20 cellular contexts compared by ENCODE assay signal in the genomic region with DNA sequence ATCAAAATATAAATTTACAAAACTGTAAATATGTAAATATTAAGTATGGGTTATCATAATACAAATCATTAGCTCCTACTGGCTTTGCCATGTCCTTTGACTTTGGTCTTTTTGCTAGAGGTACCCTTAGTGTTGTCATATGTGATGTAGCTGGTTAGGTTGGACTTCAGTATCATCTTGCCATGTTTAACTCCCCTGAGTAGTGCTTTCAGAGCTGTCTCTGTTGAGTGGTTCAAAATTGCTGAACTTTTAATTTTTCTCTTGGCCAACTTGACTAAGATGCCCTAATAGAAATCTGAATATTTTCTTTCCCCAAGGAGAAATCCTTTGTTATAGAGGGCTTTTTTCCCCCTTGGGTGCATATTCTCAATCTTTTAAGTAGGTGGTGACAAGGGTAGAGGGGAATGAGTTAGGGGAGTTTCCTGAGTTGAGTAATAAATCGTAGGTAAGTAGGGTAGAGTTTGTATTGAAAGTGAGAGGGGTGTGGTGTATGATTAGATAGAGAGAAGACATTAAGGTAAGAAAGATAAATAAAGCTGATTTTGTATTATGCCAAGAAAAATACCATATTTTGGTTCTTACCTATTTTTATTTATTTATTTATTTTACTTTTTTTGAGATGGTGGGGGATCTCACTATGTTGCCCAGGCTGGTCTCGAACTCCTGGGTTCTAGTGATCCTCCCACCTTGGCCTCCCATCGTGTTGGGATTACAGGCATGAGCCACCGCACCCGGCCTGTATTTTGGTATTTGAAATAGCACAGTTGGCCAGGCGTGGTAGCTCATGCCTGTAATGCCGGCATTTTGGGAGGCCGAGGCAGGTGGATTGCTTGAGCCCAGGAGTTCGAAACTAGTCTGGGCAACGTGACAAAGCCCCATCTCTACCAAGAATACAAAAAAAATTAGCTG. TPM values are rescaled to one million over a fixed set of nuclear protein-coding genes. Genes with fewer than 3 reads are reported as not detected.
A peak's percentile ranks its signal among the peaks of the same experiment; 100 is the strongest.
DNase-seq lines count a peak whose midpoint lies in the region; ATAC-seq and TF ChIP-seq lines count a peak whose summit lies in the region.
"Had no signal": no experiment of that assay in that cellular context is flagged by ENCODE, and none has a peak within 500 bp of the region (broad histone marks: within the 10 kb centered on the region; RNA-seq: fewer than 3 reads in every experiment).

No MANE protein-coding gene starts in this region.

- H3K27ac ChIP-seq in CD4-positive, CD25-positive, alpha-beta regulatory T cell (ENCODE audit: insufficient read depth, low read length, poor library complexity, severe bottlenecking), result no peak overlapping the region
- H3K27ac ChIP-seq: 22Rv1 had no signal

- no peaks in the 10 kb centered on the region for H3K36me3 ChIP-seq in CD4-positive, CD25-positive, alpha-beta regulatory T cell (ENCODE audit: control insufficient read depth, insufficient read depth, low read length)

- no peak for ATAC-seq in CD4-positive, CD25-positive, alpha-beta regulatory T cell (ENCODE audit: low read depth in 2 of 2)
- no peak for ATAC-seq in natural killer cell
- ATAC-seq in HG02870 (IDR thresholded peaks at IDR 0.05; ENCODE audit: unreplicated experiment), result no peak
- ATAC-seq in HG03378 (IDR thresholded peaks at IDR 0.05; ENCODE audit: unreplicated experiment), result no peak

- no peaks in the 10 kb centered on the region for H3K9me3 Mint-ChIP-seq in T-helper 2 cell treated with Interferon-gamma antibody and Interleukin-4, amounts not matched to agents 5 μg/mL and 100 μg/mL, for 36 hours
- H3K9me3 Mint-ChIP-seq in CD4-positive, CD25-positive, alpha-beta regulatory T cell, result no peaks in the 10 kb centered on the region
- H3K9me3 Mint-ChIP-seq in activated CD4-positive, alpha-beta memory T cell treated with anti-CD3 and anti-CD28 coated beads for 36 hours, result no peaks in the 10 kb centered on the region
- no peaks in the 10 kb centered on the region for H3K9me3 Mint-ChIP-seq in natural killer cell
- H3K9me3 Mint-ChIP-seq: brain, H9 had no signal

- no peak for DNase-seq in T-helper 2 cell treated with Interferon-gamma antibody and Interleukin-4, amounts not matched to agents 5 μg/mL and 100 μg/mL, for 36 hours (ENCODE audit: low spot score)
- DNase-seq in T-helper 2 cell (no peak), natural killer cell (no peak), SKM-1 treated with dmso at 0.1 percent for 144 hours (lab: John Stamatoyannopoulos, UW; ENCODE audit: unreplicated experiment) (no peak)
- peak in 1 of 3 donors; percentile 15 for DNase-seq in CD4-positive, CD25-positive, alpha-beta regulatory T cell
- DNase-seq in activated CD4-positive, alpha-beta memory T cell treated with anti-CD3 and anti-CD28 coated beads for 36 hours, result no peak
- DNase-seq: activated CD4-positive, CD25-positive, alpha-beta regulatory T cell treated with anti-CD3 and anti-CD28 coated beads, Interleukin-2, amount 50 U/mL, for 72 hours; activated CD8-positive, alpha-beta memory T cell treated with anti-CD3 and anti-CD28 coated beads, Interleukin-2, amount 50 U/mL, for 48 hours; AML-193; glutamatergic neuron; H9; NK-92 treated with Interleukin-12 subunit alpha and Interleukin-12 subunit beta, amount 100 ng/mL, for 24 hours; small intestine; stimulated activated CD4-positive, alpha-beta T cell treated with anti-CD3 and anti-CD28 coated beads, Interleukin-2, amount 100 ng/mL, for 48 hours; T1000 had no signal

- peaks cover 25% of the 10 kb centered on the region for H3K4me1 Mint-ChIP-seq in T-helper 2 cell treated with Interferon-gamma antibody and Interleukin-4, amounts not matched to agents 5 μg/mL and 100 μg/mL, for 36 hours (ENCODE audit: low read depth)
- H3K4me1 Mint-ChIP-seq in CD4-positive, CD25-positive, alpha-beta regulatory T cell, result peaks cover 30 to 75% (median 52%) of the 10 kb centered on the region in 4 donors
- peaks cover 50% of the 10 kb centered on the region for H3K4me1 Mint-ChIP-seq in activated CD4-positive, alpha-beta memory T cell treated with anti-CD3 and anti-CD28 coated beads for 36 hours (ENCODE audit: low read depth)
- peaks cover 30 to 37% of the 10 kb centered on the region in 2 donors for H3K4me1 Mint-ChIP-seq in natural killer cell

- no peak for TF ChIP-seq CTCF in natural killer cell (IDR thresholded peaks at IDR 0.05)

- no peaks in the 10 kb centered on the region for H3K27me3 ChIP-seq in CD4-positive, CD25-positive, alpha-beta regulatory T cell (ENCODE audit: control insufficient read depth, insufficient read depth, low read length)

- CTCF ChIA-PET in activated CD4-positive, alpha-beta memory T cell treated with anti-CD3 and anti-CD28 coated beads for 36 hours (lab: Charles Lee), result interaction anchor here (0.9 kb wide), 1 partner anchor 130 kb away, joined by 3 read pairs; no protein-coding TSS in a partner anchor

- peaks cover 15% of the 10 kb centered on the region for H3K4me1 ChIP-seq in CD4-positive, CD25-positive, alpha-beta regulatory T cell (ENCODE audit: control insufficient read depth, insufficient read depth, low read length, poor library complexity, severe bottlenecking)

- H3K27me3 Mint-ChIP-seq in T-helper 2 cell treated with Interferon-gamma antibody and Interleukin-4, amounts not matched to agents 5 μg/mL and 100 μg/mL, for 36 hours (ENCODE audit: low read depth), result no peaks in the 10 kb centered on the region
- H3K27me3 Mint-ChIP-seq in CD4-positive, CD25-positive, alpha-beta regulatory T cell, result no peaks in the 10 kb centered on the region
- no peaks in the 10 kb centered on the region for H3K27me3 Mint-ChIP-seq in activated CD4-positive, alpha-beta memory T cell treated with anti-CD3 and anti-CD28 coated beads for 36 hours
- H3K27me3 Mint-ChIP-seq in natural killer cell (ENCODE audit: low read depth in 2 of 2), result no peaks in the 10 kb centered on the region
- H3K27me3 Mint-ChIP-seq: brain had no signal

- H3K4me3 Mint-ChIP-seq in T-helper 2 cell treated with Interferon-gamma antibody and Interleukin-4, amounts not matched to agents 5 μg/mL and 100 μg/mL, for 36 hours, result no peak overlapping the region
- H3K4me3 Mint-ChIP-seq in CD4-positive, CD25-positive, alpha-beta regulatory T cell, result peak overlapping the region in 3 of 4 donors; percentile 1 to 47 (median 12)
- H3K4me3 Mint-ChIP-seq in activated CD4-positive, alpha-beta memory T cell treated with anti-CD3 and anti-CD28 coated beads for 36 hours, result no peak overlapping the region
- H3K4me3 Mint-ChIP-seq in natural killer cell, result no peak overlapping the region
- H3K4me3 Mint-ChIP-seq: brain, H9 had no signal

- intact Hi-C loops in activated CD4-positive, alpha-beta memory T cell treated with anti-CD3 and anti-CD28 coated beads for 36 hours (cut with micrococcal nuclease), result no loop called here
- intact Hi-C loops in natural killer cell (cut with micrococcal nuclease), result no loop called here

- H3K27ac Mint-ChIP-seq in T-helper 2 cell treated with Interferon-gamma antibody and Interleukin-4, amounts not matched to agents 5 μg/mL and 100 μg/mL, for 36 hours, result peak overlapping the region; percentile 5
- peak overlapping the region in 2 of 3 donors; percentile 22 to 42 for H3K27ac Mint-ChIP-seq in CD4-positive, CD25-positive, alpha-beta regulatory T cell
- peak overlapping the region; percentile 63 for H3K27ac Mint-ChIP-seq in activated CD4-positive, alpha-beta memory T cell treated with anti-CD3 and anti-CD28 coated beads for 36 hours
- H3K27ac Mint-ChIP-seq in natural killer cell, result peak overlapping the region; percentile 13 to 64
- H3K27ac Mint-ChIP-seq: H9 had no signal

- H3K4me3 ChIP-seq in CD4-positive, CD25-positive, alpha-beta regulatory T cell (ENCODE audit: low read depth, low read length), result no peak overlapping the region
- H3K4me3 ChIP-seq: SK-N-MC had no signal

- POLR2A ChIA-PET in activated CD4-positive, alpha-beta memory T cell treated with anti-CD3 and anti-CD28 coated beads for 36 hours (lab: Charles Lee), result no interaction called here

- H3K36me3 Mint-ChIP-seq in T-helper 2 cell treated with Interferon-gamma antibody and Interleukin-4, amounts not matched to agents 5 μg/mL and 100 μg/mL, for 36 hours (ENCODE audit: low read depth), result peaks cover 4% of the 10 kb centered on the region
- peaks cover 10% of the 10 kb centered on the region for H3K36me3 Mint-ChIP-seq in CD4-positive, CD25-positive, alpha-beta regulatory T cell
- no peaks in the 10 kb centered on the region for H3K36me3 Mint-ChIP-seq in activated CD4-positive, alpha-beta memory T cell treated with anti-CD3 and anti-CD28 coated beads for 36 hours
- no peaks in the 10 kb centered on the region for H3K36me3 Mint-ChIP-seq in natural killer cell

- no peaks in the 10 kb centered on the region for H3K9me3 ChIP-seq in CD4-positive, CD25-positive, alpha-beta regulatory T cell (ENCODE audit: control insufficient read depth in 2 of 2, low read length in 2 of 2)

RNA-seq across cellular contexts. Expression of a gene that starts 21.8 kb away (rescaled TPM):
- 51.3 TPM for total RNA-seq in CD4-positive, CD25-positive, alpha-beta regulatory T cell
- 10 to 100 TPM; 24.0 to 34.0 (median 32.5) TPM for polyA plus RNA-seq in CD4-positive, CD25-positive, alpha-beta regulatory T cell
- 10 to 100 TPM; 22.2 to 22.6 TPM for total RNA-seq in activated CD4-positive, alpha-beta memory T cell treated with anti-CD3 and anti-CD28 coated beads for 36 hours
- 10 to 100 TPM; 30.3 to 38.8 (median 34.0) TPM for total RNA-seq in natural killer cell

Comparison
In these comparisons a context has a peak if more than half of its experiments do, and no peak if none do; other contexts are left out.
1. H3K27ac Mint-ChIP-seq: peak in every context shown above with its lines; median percentile 63 in activated CD4-positive, alpha-beta memory T cell treated with anti-CD3 and anti-CD28 coated beads for 36 hours; 38 in natural killer cell; 32 in CD4-positive, CD25-positive, alpha-beta regulatory T cell; 5 in T-helper 2 cell treated with Interferon-gamma antibody and Interleukin-4, amounts not matched to agents 5 μg/mL and 100 μg/mL, for 36 hours.
2. H3K4me3 Mint-ChIP-seq: peak in CD4-positive, CD25-positive, alpha-beta regulatory T cell (3 of 4); none in T-helper 2 cell treated with Interferon-gamma antibody and Interleukin-4, amounts not matched to agents 5 μg/mL and 100 μg/mL, for 36 hours (single experiment), activated CD4-positive, alpha-beta memory T cell treated with anti-CD3 and anti-CD28 coated beads for 36 hours (single experiment) and natural killer cell (single experiment).